ENCODE assay signal across 8 cellular contexts in genomic region chr14:39432619-39433451, GRCh38. TPM values are rescaled to one million over a fixed set of nuclear protein-coding genes. Genes with fewer than 3 reads are reported as not detected.
A peak's percentile ranks its signal among the peaks of the same experiment; 100 is the strongest.
DNase-seq lines count a peak whose midpoint lies in the region; ATAC-seq, FAIRE-seq and TF ChIP-seq lines count a peak whose summit lies in the region.

No MANE protein-coding gene starts in this region.

- H3K9ac ChIP-seq in keratinocyte (ENCODE audit: control insufficient read depth, extremely low read depth, insufficient read depth, low read length): peak overlapping the region; percentile 83

- dilution Hi-C loops in keratinocyte (cut with MboI; ENCODE audit: extremely low pct_ligation_motif_present, low sequenced_read_pairs): no loop called here

- peak overlapping the region; percentile 98 for H3K4me2 ChIP-seq in keratinocyte (ENCODE audit: control insufficient read depth, extremely low read depth, insufficient read depth, low read depth, low read length)

- peak; percentile 68 for FAIRE-seq in keratinocyte (lab: Jason Lieb, UNC)

- H3K9me3 ChIP-seq in keratinocyte (ENCODE audit: control insufficient read depth, low read depth, low read length): no peaks in the 10 kb centered on the region

- peak overlapping the region; percentile 71 to 92 (median 74) for H3K4me3 ChIP-seq in keratinocyte (ENCODE audit: control insufficient read depth in 2 of 3, extremely low read depth in 1 of 3, insufficient read depth in 2 of 3, low read depth in 1 of 3, low read length in 3 of 3)

- H3K27me3 ChIP-seq in keratinocyte (ENCODE audit: control insufficient read depth, extremely low read depth, insufficient read depth, low read length): no peaks in the 10 kb centered on the region

- H3K36me3 ChIP-seq in keratinocyte (ENCODE audit: control insufficient read depth in 2 of 2, extremely low read depth in 1 of 2, insufficient read depth in 2 of 2, low read length in 2 of 2): no peaks in the 10 kb centered on the region

- H3K79me2 ChIP-seq in keratinocyte (ENCODE audit: control insufficient read depth, insufficient read depth, low read length): peaks cover 16% of the 10 kb centered on the region

- H2AFZ ChIP-seq in keratinocyte (ENCODE audit: control insufficient read depth, low read length): peak overlapping the region; percentile 99

- H3K9me1 ChIP-seq in keratinocyte (ENCODE audit: control insufficient read depth, extremely low read depth, insufficient read depth, low read length): no peaks in the 10 kb centered on the region

- ATAC-seq in GM18867 (IDR thresholded peaks at IDR 0.05; ENCODE audit: unreplicated experiment) (peak; percentile 68), HG03066 (IDR thresholded peaks at IDR 0.05; ENCODE audit: low read depth, unreplicated experiment) (peak; percentile 68)

- peak; percentile 11 for DNase-seq in AG09319 (ENCODE audit: extremely low read depth, low read depth)
- peak; percentile 81 for DNase-seq in NCI-H2081 treated with DMSO at 0.1 percent for 48 hours (lab: John Stamatoyannopoulos, UW)
- peak; percentile 84 for DNase-seq in UCSD-AML1 (lab: John Stamatoyannopoulos, UW; ENCODE audit: unreplicated experiment)
- peak; percentile 68 to 74 for DNase-seq in cerebellar nuclear complex (lab: John Stamatoyannopoulos, UW)
- DNase-seq in keratinocyte (ENCODE audit: low read depth, low spot score): no peak
- DNase-seq in stimulated activated CD4-positive, alpha-beta T cell treated with anti-CD3 and anti-CD28 coated beads, Interleukin-12 subunit alpha, Interleukin-12 subunit beta, amount 100 ng/mL, for 48 hours (ENCODE audit: low read depth in 2 of 3, low spot score in 1 of 3): peak in 2 of 3 donors; percentile 44 to 72

- no peaks in the 10 kb centered on the region for H4K20me1 ChIP-seq in keratinocyte (ENCODE audit: control insufficient read depth, extremely low read depth, insufficient read depth, low read length)

- peaks cover 10% of the 10 kb centered on the region for H3K4me1 ChIP-seq in keratinocyte (ENCODE audit: control insufficient read depth, extremely low read depth, insufficient read depth, low read length)

- no peak; the same call in none of the 2 replicates for TF ChIP-seq CTCF in AG09319 (IDR thresholded peaks at IDR 0.05; ENCODE audit: low read depth, low read length)
- TF ChIP-seq CTCF in keratinocyte (optimal IDR thresholded peaks at IDR 0.05 in 1 of 3, IDR thresholded peaks at IDR 0.05 in 1 of 3, conservative IDR thresholded peaks at IDR 0.05 in 1 of 3; ENCODE audit: extremely low read depth in 1 of 3, insufficient read depth in 2 of 3, low read length in 3 of 3): peak; percentile 17 to 57 (median 20)

- peak overlapping the region; percentile 85 for H3K27ac ChIP-seq in keratinocyte (ENCODE audit: control insufficient read depth, insufficient read depth, low read length)

RNA-seq across cellular contexts. Expression of gene FBXO33, which starts 0.6 kb away (rescaled TPM):
- 6.6 to 12.0 TPM (median 8.4 TPM) in 3 replicates for polyA plus RNA-seq in keratinocyte
- polyA plus RNA-seq in keratinocyte (2011; ENCODE audit: low read depth): 3.0 TPM
- 4.3 and 10.0 TPM in 2 replicates for polyA plus RNA-seq in keratinocyte (2011; cell fraction: cytosol; rRNA removed)
- 7.8 and 9.4 TPM in 2 replicates for polyA plus RNA-seq in keratinocyte (2011; cell fraction: nucleus; rRNA removed)
- polyA plus RNA-seq in keratinocyte (2012; ENCODE audit: low replicate concordance): 6.9 and 7.0 TPM in 2 replicates
- polyA minus RNA-seq in keratinocyte: 1.3 to 8.4 TPM (median 7.2 TPM) in 3 replicates
- polyA minus RNA-seq in keratinocyte (2011; cell fraction: cytosol; rRNA and poly(A)+ RNA removed): 7.9 TPM
- polyA minus RNA-seq in keratinocyte (2011; cell fraction: nucleus; rRNA and poly(A)+ RNA removed): 6.5 and 8.2 TPM in 2 replicates
